Comparison of ENCODE assay signal across 9 cellular contexts in the genomic region with DNA sequence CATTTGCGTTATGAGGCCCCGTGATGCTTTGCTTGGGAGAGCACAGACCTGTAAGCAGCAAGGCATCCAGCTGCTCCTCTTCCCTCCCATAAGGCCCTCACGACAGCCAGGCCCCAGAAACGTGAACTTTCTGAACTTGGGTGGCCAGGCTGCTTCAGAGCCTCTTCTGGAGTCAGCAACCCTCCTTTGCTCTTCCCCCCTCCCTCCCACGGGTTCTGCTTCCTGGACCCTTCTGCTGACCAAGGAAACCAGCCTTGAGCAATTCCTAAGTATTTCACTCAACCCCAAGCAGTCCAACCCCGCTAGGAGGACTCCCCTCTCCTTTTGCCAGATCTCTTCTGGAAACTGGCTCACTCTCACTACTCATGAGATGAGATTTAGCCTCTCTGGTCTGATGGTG.
DNase-seq lines count a peak whose midpoint lies in the region; ATAC-seq and TF ChIP-seq lines count a peak whose summit lies in the region.
"Had no signal": no experiment of that assay in that cellular context is flagged by ENCODE, and none has a peak within 500 bp of the region (broad histone marks: within the 10 kb centered on the region; RNA-seq: fewer than 3 reads in every experiment).

No MANE protein-coding gene starts in this region.

- peaks cover 7% of the 10 kb centered on the region for H3K27me3 Mint-ChIP-seq in activated naive CD4-positive, alpha-beta T cell treated with anti-CD3 and anti-CD28 coated beads, Interleukin-2, amount 10 ng/mL, durations not matched to agents 7 days and 5 days

- H3K4me2 ChIP-seq in Karpas-422 (ENCODE audit: low read depth, low read length, poor library complexity, severe bottlenecking), result no peak overlapping the region

- peak; percentile 59 for DNase-seq in AG08395 (ENCODE audit: low spot score)
- DNase-seq in UCSD-AML1 (lab: John Stamatoyannopoulos, UW; ENCODE audit: unreplicated experiment), result peak; percentile 23
- DNase-seq in fibroblast of villous mesenchyme (ENCODE audit: low read depth), result peak; percentile 90
- DNase-seq in omental fat pad (ENCODE audit: low spot score), result no peak
- DNase-seq in SJCRH30, result no peak
- DNase-seq in Karpas-422, result no peak
- no peak for DNase-seq in activated naive CD4-positive, alpha-beta T cell treated with anti-CD3 and anti-CD28 coated beads, Interleukin-2, amount 10 ng/mL, durations not matched to agents 7 days and 5 days
- no peak for DNase-seq in stimulated activated naive CD4-positive, alpha-beta T cell treated with Interleukin-2 at 50 U/mL for 16 hours (lab: John Stamatoyannopoulos, UW)

- no peaks in the 10 kb centered on the region for H3K4me1 ChIP-seq in SJCRH30
- H3K4me1 ChIP-seq in Karpas-422 (ENCODE audit: low read length), result peaks cover 20% of the 10 kb centered on the region

- ATAC-seq in omental fat pad (ENCODE audit: low FRiP score), result peak; percentile 60

- H3K27ac ChIP-seq in SJCRH30 (no peak overlapping the region), Karpas-422 (ENCODE audit: low read length) (no peak overlapping the region)
- H3K27ac ChIP-seq: VCaP had no signal

- no peaks in the 10 kb centered on the region for H3K9me2 ChIP-seq in Karpas-422 (replicated peaks; ENCODE audit: insufficient read depth, low read length)

- H3K36me3 ChIP-seq in SJCRH30 (no peaks in the 10 kb centered on the region), Karpas-422 (ENCODE audit: insufficient read depth, low read length) (no peaks in the 10 kb centered on the region)

- CTCF ChIA-PET in activated naive CD4-positive, alpha-beta T cell treated with anti-CD3 and anti-CD28 coated beads, Interleukin-2, amount 10 ng/mL, durations not matched to agents 7 days and 5 days (lab: Charles Lee), result no interaction called here

- no peak overlapping the region for H3K27ac Mint-ChIP-seq in activated naive CD4-positive, alpha-beta T cell treated with anti-CD3 and anti-CD28 coated beads, Interleukin-2, amount 10 ng/mL, durations not matched to agents 7 days and 5 days

- no peaks in the 10 kb centered on the region for H4K20me1 ChIP-seq in Karpas-422 (ENCODE audit: insufficient read depth, low read depth, low read length)

- peaks cover 6% of the 10 kb centered on the region for H3K36me3 Mint-ChIP-seq in activated naive CD4-positive, alpha-beta T cell treated with anti-CD3 and anti-CD28 coated beads, Interleukin-2, amount 10 ng/mL, durations not matched to agents 7 days and 5 days

- TF ChIP-seq CTCF in fibroblast of villous mesenchyme (IDR thresholded peaks at IDR 0.05; ENCODE audit: insufficient read depth, low read depth, low read length), result no peak
- no peak for TF ChIP-seq CTCF in omental fat pad (IDR thresholded peaks at IDR 0.05)

- no peaks in the 10 kb centered on the region for H3K4me1 Mint-ChIP-seq in activated naive CD4-positive, alpha-beta T cell treated with anti-CD3 and anti-CD28 coated beads, Interleukin-2, amount 10 ng/mL, durations not matched to agents 7 days and 5 days

- H2AFZ ChIP-seq in Karpas-422 (ENCODE audit: low read length), result no peak overlapping the region

- no peak overlapping the region for H3K4me3 Mint-ChIP-seq in activated naive CD4-positive, alpha-beta T cell treated with anti-CD3 and anti-CD28 coated beads, Interleukin-2, amount 10 ng/mL, durations not matched to agents 7 days and 5 days

- H3K79me2 ChIP-seq in Karpas-422 (ENCODE audit: low read length), result no peaks in the 10 kb centered on the region

- no peaks in the 10 kb centered on the region for H3K9me3 ChIP-seq in SJCRH30 (replicated peaks)
- no peaks in the 10 kb centered on the region for H3K9me3 ChIP-seq in Karpas-422 (ENCODE audit: low read length)

- H3K27me3 ChIP-seq in SJCRH30, result no peaks in the 10 kb centered on the region
- H3K27me3 ChIP-seq in Karpas-422 (ENCODE audit: low read length), result no peaks in the 10 kb centered on the region

- no peaks in the 10 kb centered on the region for H3K9me3 Mint-ChIP-seq in activated naive CD4-positive, alpha-beta T cell treated with anti-CD3 and anti-CD28 coated beads, Interleukin-2, amount 10 ng/mL, durations not matched to agents 7 days and 5 days

- H3K4me3 ChIP-seq in fibroblast of villous mesenchyme (ENCODE audit: low read depth, low read length) (no peak overlapping the region), SJCRH30 (no peak overlapping the region), Karpas-422 (ENCODE audit: low read length) (no peak overlapping the region)

- H3K9ac ChIP-seq in Karpas-422 (ENCODE audit: low read length), result no peak overlapping the region

Comparison
In these comparisons a context has a peak if more than half of its experiments do, and no peak if none do; other contexts are left out.
1. DNase-seq: peak in AG08395 (single experiment), UCSD-AML1 (single experiment) and fibroblast of villous mesenchyme (single experiment); none in omental fat pad (single experiment), SJCRH30 (0 of 2), Karpas-422 (single experiment), activated naive CD4-positive, alpha-beta T cell treated with anti-CD3 and anti-CD28 coated beads, Interleukin-2, amount 10 ng/mL, durations not matched to agents 7 days and 5 days (single experiment) and stimulated activated naive CD4-positive, alpha-beta T cell treated with Interleukin-2 at 50 U/mL for 16 hours (single experiment).